ENCODE assay signal across 1 cellular context in genomic region chr3:153161138-153161713, GRCh38.
TF ChIP-seq lines count a peak whose summit lies in the region.

No MANE protein-coding gene starts in this region.

TF ChIP-seq in GM12878, 131 proteins besides CTCF, POLR2A, EP300 and RAD21 (continued from another document and continues in another):
- no peak for TF ChIP-seq BCL3 (IDR thresholded peaks at IDR 0.05; ENCODE audit: borderline replicate concordance, insufficient read depth, low read depth, low read length, poor library complexity, severe bottlenecking)
- no peak for TF ChIP-seq ZZZ3 (IDR thresholded peaks at IDR 0.05; ENCODE audit: control insufficient read depth, insufficient read length, low read depth)
- no peak for TF ChIP-seq BMI1 (IDR thresholded peaks at IDR 0.05; ENCODE audit: borderline replicate concordance)
- no peak for TF ChIP-seq BACH1 (IDR thresholded peaks at IDR 0.05; ENCODE audit: borderline replicate concordance)
- TF ChIP-seq FOS (IDR thresholded peaks at IDR 0.05; ENCODE audit: borderline replicate concordance, extremely low read depth, insufficient read length): peak; percentile 78
- TF ChIP-seq PBX3 (IDR thresholded peaks at IDR 0.05; ENCODE audit: insufficient replicate concordance, low read depth, low read length): peak; percentile 78
- no peak for TF ChIP-seq ZNF274 (IDR thresholded peaks at IDR 0.05; ENCODE audit: insufficient read depth, insufficient read length)
- TF ChIP-seq PML (IDR thresholded peaks at IDR 0.05; ENCODE audit: low read length): 0 out of 2 replicates have a peak, but pooled peaks have one; percentile 45
- TF ChIP-seq MTA2 (IDR thresholded peaks at IDR 0.05; ENCODE audit: low read depth): no peak
- TF ChIP-seq GABPA (IDR thresholded peaks at IDR 0.05; ENCODE audit: low read depth): no peak; the same call in 1 of the 2 replicates
- TF ChIP-seq IRF3 (IDR thresholded peaks at IDR 0.05): peak; percentile 80; the same call in 1 of the 2 replicates
- TF ChIP-seq MYC (IDR thresholded peaks at IDR 0.05; ENCODE audit: insufficient read depth, insufficient read length, insufficient replicate concordance, low read length, severe bottlenecking): no peak
- TF ChIP-seq KAT2A (conservative IDR thresholded peaks at IDR 0.05; ENCODE audit: control insufficient read depth, low read depth, low read length): no peak
- TF ChIP-seq RB1 (IDR thresholded peaks at IDR 0.05; ENCODE audit: borderline replicate concordance): peak; percentile 67; the same call in 1 of the 2 replicates
- no peak for TF ChIP-seq CEBPB (IDR thresholded peaks at IDR 0.05; ENCODE audit: borderline replicate concordance in 1 of 2, low read depth in 2 of 2, low read length in 2 of 2)
- no peak for TF ChIP-seq E2F8 (IDR thresholded peaks at IDR 0.05; ENCODE audit: low read depth, partially characterized antibody)
- peak; percentile 94 for TF ChIP-seq SP1 (IDR thresholded peaks at IDR 0.05; ENCODE audit: low read depth, low read length)
- peak; percentile 59 for TF ChIP-seq SKIL (IDR thresholded peaks at IDR 0.05; ENCODE audit: low read depth, poor library complexity, severe bottlenecking)
- TF ChIP-seq SPI1 (IDR thresholded peaks at IDR 0.05; ENCODE audit: borderline replicate concordance, insufficient read depth, low read depth, low read length): peak; percentile 70; the same call in 1 of the 2 replicates
- TF ChIP-seq BHLHE40 (IDR thresholded peaks at IDR 0.05; ENCODE audit: borderline replicate concordance in 1 of 2, low read depth in 2 of 2, low read length in 1 of 2): no peak
- no peak for TF ChIP-seq PAX8 (IDR thresholded peaks at IDR 0.05)
- no peak for TF ChIP-seq POU2F2 (IDR thresholded peaks at IDR 0.05; ENCODE audit: borderline replicate concordance, low read depth, low read length)
- TF ChIP-seq ATF7 (IDR thresholded peaks at IDR 0.05; ENCODE audit: low read depth): no peak
- TF ChIP-seq E2F4 (IDR thresholded peaks at IDR 0.05; ENCODE audit: low read depth, low read length): no peak
- TF ChIP-seq IRF5 (IDR thresholded peaks at IDR 0.05; ENCODE audit: borderline replicate concordance): no peak
- no peak for TF ChIP-seq ZNF24 (IDR thresholded peaks at IDR 0.05)
- TF ChIP-seq CBFB (IDR thresholded peaks at IDR 0.05; ENCODE audit: low read depth): peak; percentile 51; the same call in 1 of the 2 replicates
- 0 out of 2 replicates have a peak, but pooled peaks have one; percentile 8 for TF ChIP-seq IRF4 (IDR thresholded peaks at IDR 0.05; ENCODE audit: low read depth, low read length)
- TF ChIP-seq NBN (IDR thresholded peaks at IDR 0.05): 0 out of 2 replicates have a peak, but pooled peaks have one; percentile 37
- no peak for TF ChIP-seq STAT3 (IDR thresholded peaks at IDR 0.05; ENCODE audit: low read depth, low read length)
- no peak; the same call in 1 of the 2 replicates for TF ChIP-seq TBL1XR1 (IDR thresholded peaks at IDR 0.05; ENCODE audit: low read depth, low read length)
- peak; percentile 82; the same call in 1 of the 2 replicates for TF ChIP-seq TCF12 (IDR thresholded peaks at IDR 0.05; ENCODE audit: low read depth, low read length)
- TF ChIP-seq NFXL1 (IDR thresholded peaks at IDR 0.05; ENCODE audit: borderline replicate concordance): no peak
- no peak for TF ChIP-seq FOXK2 (IDR thresholded peaks at IDR 0.05)
- TF ChIP-seq SUZ12 (IDR thresholded peaks at IDR 0.05; ENCODE audit: unreplicated experiment): no peak
- no peak for TF ChIP-seq JUND (IDR thresholded peaks at IDR 0.05; ENCODE audit: low read depth, low read length)
- TF ChIP-seq RELB (IDR thresholded peaks at IDR 0.05; ENCODE audit: low read depth): peak; percentile 61; the same call in 1 of the 2 replicates
- TF ChIP-seq TCF7 (IDR thresholded peaks at IDR 0.05; ENCODE audit: borderline replicate concordance): no peak
- TF ChIP-seq ZSCAN29 (IDR thresholded peaks at IDR 0.05): no peak
- TF ChIP-seq SREBF1 (IDR thresholded peaks at IDR 0.05; ENCODE audit: low read length): no peak
- no peak for TF ChIP-seq REST (IDR thresholded peaks at IDR 0.05; ENCODE audit: low read depth, low read length)
- TF ChIP-seq TCF3 (IDR thresholded peaks at IDR 0.05; ENCODE audit: borderline replicate concordance, insufficient read depth, low read depth, low read length): no peak
- peak; percentile 46; the same call in 1 of the 2 replicates for TF ChIP-seq CREB1 (IDR thresholded peaks at IDR 0.05; ENCODE audit: low read depth)
- TF ChIP-seq SIN3A (IDR thresholded peaks at IDR 0.05; ENCODE audit: low read depth, low read length): peak; percentile 85
- TF ChIP-seq PKNOX1 (IDR thresholded peaks at IDR 0.05): peak; percentile 87
- TF ChIP-seq YY1 (IDR thresholded peaks at IDR 0.05; ENCODE audit: low read depth, low read length): peak; percentile 58; the same call in 1 of the 2 replicates
- peak; percentile 53 for TF ChIP-seq MXI1 (IDR thresholded peaks at IDR 0.05; ENCODE audit: low read depth, low read length)
